27 cellular contexts compared by ENCODE assay signal in the genomic region with DNA sequence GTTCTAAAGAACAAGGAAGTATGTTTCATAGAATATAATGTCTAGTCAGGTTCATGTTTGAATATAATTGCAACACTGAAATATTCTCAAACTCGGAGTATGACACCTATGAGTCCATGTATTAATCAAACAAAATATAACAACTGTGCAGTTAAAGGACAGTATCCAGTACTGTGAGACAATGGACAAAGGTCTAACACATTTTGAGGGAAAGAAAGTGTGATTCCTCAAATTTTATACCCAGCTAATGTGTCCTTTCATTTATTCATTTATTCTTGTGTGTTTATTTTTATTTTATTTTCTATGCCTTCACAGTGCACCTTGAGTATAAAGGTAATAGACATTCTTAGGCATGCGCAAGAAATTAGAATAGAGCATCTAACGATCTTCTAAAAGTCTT.
"Had no signal": no experiment of that assay in that cellular context is flagged by ENCODE, and none has a peak within 500 bp of the region (broad histone marks: within the 10 kb centered on the region; RNA-seq: fewer than 3 reads in every experiment).

No MANE protein-coding gene starts in this region.

- ATAC-seq: stimulated activated effector memory CD8-positive, alpha-beta T cell treated with anti-CD3 and anti-CD28 coated beads, Interleukin-12 subunit alpha, Interleukin-12 subunit beta, amount 100 ng/mL, for 72 hours; stimulated activated memory B cell treated with anti-CD40 and anti-IgM and Interleukin-4, amounts not matched to agents 10 μg/mL and 1 μg/mL and 100 μg/mL, for 72 hours; stimulated activated naive B cell treated with anti-CD40 and anti-IgM and Interleukin-4, amounts not matched to agents 10 μg/mL and 1 μg/mL and 100 μg/mL, for 72 hours; stimulated activated naive CD8-positive, alpha-beta T cell treated with anti-CD3 and anti-CD28 coated beads, Interleukin-15, amount 100 ng/mL, for 72 hours; stimulated activated naive CD8-positive, alpha-beta T cell treated with anti-CD3 and anti-CD28 coated beads, Interleukin-15, Interleukin-2, amounts not matched to agents 100 U/mL and 50 U/mL, for 24 hours; upper lobe of right lung had no signal

- H3K4me1 ChIP-seq: stomach, suprapubic skin, testis, thyroid gland, tibial artery, tibial nerve, transverse colon, upper lobe of left lung, upper lobe of right lung, uterus, vagina had no signal

- H3K4me3 ChIP-seq: stomach, suprapubic skin, testis, thoracic aorta, thyroid gland, tibial artery, tibial nerve, transverse colon, upper lobe of left lung, upper lobe of right lung, uterus, vagina had no signal

- FAIRE-seq: urothelium cell line had no signal

- DNase-seq: stimulated activated CD4-positive, alpha-beta T cell treated with anti-CD3 and anti-CD28 coated beads, Interleukin-2, amount 100 ng/mL, for 48 hours; stimulated activated CD4-positive, alpha-beta T cell treated with anti-CD3 and anti-CD28 coated beads, Interleukin-4, amount 100 ng/mL, for 1 hour; stimulated activated CD4-positive, alpha-beta T cell treated with anti-CD3 and anti-CD28 coated beads, Interleukin-4, amount 100 ng/mL, for 24 hours; stimulated activated CD4-positive, alpha-beta T cell treated with anti-CD3 and anti-CD28 coated beads, Interleukin-4, amount 100 ng/mL, for 4 hours; stimulated activated CD8-positive, alpha-beta memory T cell treated with anti-CD3 and anti-CD28 coated beads, Interleukin-4, amount 100 ng/mL, for 48 hours; stimulated activated naive B cell treated with anti-CD40 and anti-IgM and Interleukin-4, amounts not matched to agents 10 μg/mL and 1 μg/mL and 100 μg/mL, for 72 hours; stimulated activated naive CD4-positive, alpha-beta T cell; stimulated activated naive CD4-positive, alpha-beta T cell treated with Interleukin-2 at 50 U/mL for 16 hours; stimulated activated naive CD8-positive, alpha-beta T cell treated with anti-CD3 and anti-CD28 coated beads, Interleukin-15, amount 100 ng/mL, for 72 hours; stimulated activated naive CD8-positive, alpha-beta T cell treated with anti-CD3 and anti-CD28 coated beads, Interleukin-15, Interleukin-2, amounts not matched to agents 100 U/mL and 50 U/mL, for 24 hours; stomach; substantia nigra; testis; thyroid gland; tibial artery; transverse colon; trophoblast cell; upper lobe of left lung; upper lobe of right lung; uterus had no signal

- H3K36me3 ChIP-seq: stomach, suprapubic skin, thoracic aorta, thyroid gland, tibial artery, tibial nerve, transverse colon, upper lobe of left lung, upper lobe of right lung, uterus, vagina had no signal

- H3K27ac ChIP-seq: stomach, suprapubic skin, testis, thoracic aorta, thyroid gland, tibial artery, tibial nerve, transverse colon, upper lobe of left lung, upper lobe of right lung, uterus, vagina had no signal

- H3K27me3 ChIP-seq: stomach, suprapubic skin, testis, thyroid gland, tibial artery, tibial nerve, transverse colon, upper lobe of left lung, upper lobe of right lung, uterus, vagina had no signal

- H3K9me3 ChIP-seq: testis, thyroid gland, vagina had no signal
